In the genomic region with DNA sequence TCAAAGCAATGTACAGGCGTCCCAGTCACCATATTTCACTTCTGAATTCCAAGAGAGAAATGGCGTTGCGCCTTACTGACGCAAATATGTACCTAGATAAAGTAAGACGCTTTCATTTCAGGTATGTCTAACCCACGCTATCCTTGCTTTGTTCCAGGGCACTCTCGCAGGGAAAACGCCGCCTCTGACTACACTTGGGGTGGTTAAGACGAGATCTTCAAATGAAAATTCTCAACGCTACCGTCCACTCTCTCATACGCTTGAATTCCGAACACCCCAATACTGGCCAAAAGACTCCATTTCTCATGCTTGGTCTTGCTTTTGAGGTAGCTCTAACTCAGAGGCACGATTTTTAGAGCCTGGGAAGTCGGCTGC, we compare ENCODE assay signal across 8 cellular contexts. TPM values are rescaled to one million over a fixed set of nuclear protein-coding genes. Genes with fewer than 3 reads are reported as not detected.
A peak's percentile ranks its signal among the peaks of the same experiment; 100 is the strongest.
DNase-seq lines count a peak whose midpoint lies in the region; ATAC-seq and TF ChIP-seq lines count a peak whose summit lies in the region.

No MANE protein-coding gene starts in this region.

- no peaks in the 10 kb centered on the region for H3K27me3 Mint-ChIP-seq in activated T-cell treated with anti-CD3 and anti-CD28 coated beads, Interleukin-2, amount 50 U/mL, for 24 hours
- H3K27me3 Mint-ChIP-seq in activated B cell treated with CpG ODN at 0.5 μM for 24 hours = no peaks in the 10 kb centered on the region

- TF ChIP-seq CTCF in activated B cell treated with CpG ODN at 0.5 μM for 24 hours (IDR thresholded peaks at IDR 0.05) = no peak
- no peak for TF ChIP-seq CTCF in heart left ventricle (IDR thresholded peaks at IDR 0.05)
- no peak for TF ChIP-seq CTCF in retinal pigment epithelial cell (conservative IDR thresholded peaks at IDR 0.05; ENCODE audit: low read depth, low read length)

- 0 to 1% (median 0%) methylated on average over 16 of the region's 16 CpGs for WGBS in heart left ventricle, 4 donors

- H3K27ac ChIP-seq in heart left ventricle = peak overlapping the region; percentile 86 to 98 (median 94)

- peak; percentile 7 for ATAC-seq in HG03139 (IDR thresholded peaks at IDR 0.05; ENCODE audit: unreplicated experiment)
- ATAC-seq in activated B cell treated with CpG ODN at 0.5 μM for 24 hours (ENCODE audit: low read depth) = no peak
- peak in 3 of 4 donors; percentile 1 to 12 (median 9) for ATAC-seq in heart left ventricle

- no peaks in the 10 kb centered on the region for H3K27me3 ChIP-seq in heart left ventricle

- H3K4me3 Mint-ChIP-seq in activated T-cell treated with anti-CD3 and anti-CD28 coated beads, Interleukin-2, amount 50 U/mL, for 24 hours = peak overlapping the region; percentile 91
- peak overlapping the region; percentile 96 for H3K4me3 Mint-ChIP-seq in activated B cell treated with CpG ODN at 0.5 μM for 24 hours

- H3K4me1 Mint-ChIP-seq in activated T-cell treated with anti-CD3 and anti-CD28 coated beads, Interleukin-2, amount 50 U/mL, for 24 hours (ENCODE audit: low read depth) = peaks cover 49% of the 10 kb centered on the region
- H3K4me1 Mint-ChIP-seq in activated B cell treated with CpG ODN at 0.5 μM for 24 hours = peaks cover 35% of the 10 kb centered on the region

- peaks cover 3 to 50% (median 31%) of the 10 kb centered on the region in 12 donors for H3K4me1 ChIP-seq in heart left ventricle

- intact Hi-C loops in activated B cell treated with CpG ODN at 0.5 μM for 24 hours (cut with micrococcal nuclease) = loop anchor here (5.0 kb wide), 1 partner anchor 145 kb away; no protein-coding TSS in a partner anchor
- intact Hi-C loops in heart left ventricle (cut with DNase I) = loop anchor here in 7 of 10 donors (2.0 to 10.0 kb wide), 4 partner anchors 92 to 115 kb away; partner anchors contain the start of genes RLF (in 7 of the 7) and SMAP2 (in 1 of the 7)

- H3K9me3 Mint-ChIP-seq in activated T-cell treated with anti-CD3 and anti-CD28 coated beads, Interleukin-2, amount 50 U/mL, for 24 hours = no peaks in the 10 kb centered on the region
- no peaks in the 10 kb centered on the region for H3K9me3 Mint-ChIP-seq in activated B cell treated with CpG ODN at 0.5 μM for 24 hours

- peak overlapping the region; percentile 100 for H3K27ac Mint-ChIP-seq in activated T-cell treated with anti-CD3 and anti-CD28 coated beads, Interleukin-2, amount 50 U/mL, for 24 hours
- H3K27ac Mint-ChIP-seq in activated B cell treated with CpG ODN at 0.5 μM for 24 hours = peak overlapping the region; percentile 99

- H3K4me3 ChIP-seq in heart left ventricle (peak overlapping the region; percentile 72 to 98 (median 90)), retinal pigment epithelial cell (ENCODE audit: low read length) (peak overlapping the region; percentile 83)

- H3K9me3 ChIP-seq in heart left ventricle = no peaks in the 10 kb centered on the region

- peaks cover 49% of the 10 kb centered on the region for H3K36me3 Mint-ChIP-seq in activated T-cell treated with anti-CD3 and anti-CD28 coated beads, Interleukin-2, amount 50 U/mL, for 24 hours (ENCODE audit: low read depth)
- peaks cover 33% of the 10 kb centered on the region for H3K36me3 Mint-ChIP-seq in activated B cell treated with CpG ODN at 0.5 μM for 24 hours (ENCODE audit: low read depth)

- TF ChIP-seq POLR2A in heart left ventricle (IDR thresholded peaks at IDR 0.05) = no peak

- CTCF ChIA-PET in activated B cell treated with CpG ODN at 0.5 μM for 24 hours (lab: Charles Lee) = interaction anchor here (1.8 kb wide), 1 partner anchor 147 kb away, joined by 4 read pairs; no protein-coding TSS in a partner anchor

- H3K36me3 ChIP-seq in heart left ventricle = peaks cover 0 to 30% (median 23%) of the 10 kb centered on the region in 9 donors

- no peak for DNase-seq in activated T-cell treated with anti-CD3 and anti-CD28 coated beads, Interleukin-2, amount 50 U/mL, for 24 hours
- DNase-seq in activated T-cell treated with anti-CD3 and anti-CD28 coated beads, Interleukin-2, amount 50 U/mL, for 1 hour = no peak
- no peak for DNase-seq in activated B cell treated with CpG ODN at 0.5 μM for 24 hours
- DNase-seq in heart left ventricle = no peak
- DNase-seq in retinal pigment epithelial cell (ENCODE audit: low read depth) = no peak
- DNase-seq in AG08396 (ENCODE audit: low spot score) = no peak
- no peak for DNase-seq in activated CD4-positive, alpha-beta T cell treated with anti-CD3 and anti-CD28 coated beads for 1 hour

- POLR2A ChIA-PET in activated B cell treated with CpG ODN at 0.5 μM for 24 hours (lab: Charles Lee) = interaction anchor here (0.6 to 2.8 kb wide), 21 partner anchors 12 to 434 kb away, joined by 3 to 26 read pairs (median 5); partner anchors contain the start of genes NFYC, RLF, SMAP2 and ZFP69

RNA-seq across cellular contexts. Expression of gene ZMPSTE24, which starts 0.7 kb away (rescaled TPM):
- total RNA-seq in activated B cell treated with CpG ODN at 0.5 μM for 24 hours (17.6 and 18.6 TPM in 2 replicates), heart left ventricle (10 to 100 TPM; 26.6 to 43.4 (median 31.7) TPM)
- polyA plus RNA-seq in heart left ventricle = 10 to 100 TPM; 20.3 to 45.8 TPM

RNA-seq across cellular contexts. Expression of gene TMCO2, which starts 9.6 kb away (rescaled TPM):
- total RNA-seq in activated B cell treated with CpG ODN at 0.5 μM for 24 hours (not detected in 2 replicates), heart left ventricle (not detected)
- not detected for polyA plus RNA-seq in heart left ventricle

RNA-seq across cellular contexts. Expression of gene COL9A2, which starts 59.8 kb away (rescaled TPM):
- total RNA-seq in activated B cell treated with CpG ODN at 0.5 μM for 24 hours (5.5 and 5.7 TPM in 2 replicates), heart left ventricle (1 to 10 TPM in 1 of 9 donors, under 1 TPM in 7, not detected in 1; 0.14 to 1.4 (median 0.50) TPM)
- under 1 TPM; 0.26 to 0.91 TPM for polyA plus RNA-seq in heart left ventricle
